ENCODE assay signal across 21 cellular contexts in genomic region chr5:172586118-172587060, GRCh38. TPM values are rescaled to one million over a fixed set of nuclear protein-coding genes. Genes with fewer than 3 reads are reported as not detected.
A peak's percentile ranks its signal among the peaks of the same experiment; 100 is the strongest.
DNase-seq lines count a peak whose midpoint lies in the region; ATAC-seq and TF ChIP-seq lines count a peak whose summit lies in the region.
"Had no signal": no experiment of that assay in that cellular context is flagged by ENCODE, and none has a peak within 500 bp of the region (broad histone marks: within the 10 kb centered on the region; RNA-seq: fewer than 3 reads in every experiment).

No MANE protein-coding gene starts in this region.

- H3K4me3 ChIP-seq in heart right ventricle (no peak overlapping the region), lung (no peak overlapping the region), transverse colon (no peak overlapping the region)
- H3K4me3 ChIP-seq: breast epithelium, pancreas had no signal

- no peak for TF ChIP-seq CTCF in heart right ventricle (IDR thresholded peaks at IDR 0.05)
- TF ChIP-seq CTCF in lung (IDR thresholded peaks at IDR 0.05; ENCODE audit: control extremely low read depth, extremely low read depth): no peak
- no peak for TF ChIP-seq CTCF in transverse colon (IDR thresholded peaks at IDR 0.05)

- no peak overlapping the region for H3K4me3 Mint-ChIP-seq in activated CD8-positive, alpha-beta T cell treated with anti-CD3 and anti-CD28 coated beads, Interleukin-2, amount 10 ng/mL, durations not matched to agents 7 days and 5 days
- H3K4me3 Mint-ChIP-seq: CD4-positive, CD25-positive, alpha-beta regulatory T cell; immature natural killer cell; naive thymus-derived CD4-positive, alpha-beta T cell had no signal

- ATAC-seq in heart right ventricle (peak in 4 of 8 donors; percentile 5 to 39 (median 12)), lung (ENCODE audit: insufficient read depth, low FRiP score) (no peak), GM18520 (IDR thresholded peaks at IDR 0.05; ENCODE audit: unreplicated experiment) (no peak), HG03457 (IDR thresholded peaks at IDR 0.05; ENCODE audit: unreplicated experiment) (no peak)
- ATAC-seq in activated CD8-positive, alpha-beta T cell treated with anti-CD3 and anti-CD28 coated beads, Interleukin-2, amount 10 ng/mL, durations not matched to agents 7 days and 5 days: no peak
- ATAC-seq: naive thymus-derived CD4-positive, alpha-beta T cell; pancreas had no signal

- CTCF ChIA-PET in activated CD8-positive, alpha-beta T cell treated with anti-CD3 and anti-CD28 coated beads, Interleukin-2, amount 10 ng/mL, durations not matched to agents 7 days and 5 days (lab: Charles Lee): no interaction called here

- H3K36me3 Mint-ChIP-seq in activated CD8-positive, alpha-beta T cell treated with anti-CD3 and anti-CD28 coated beads, Interleukin-2, amount 10 ng/mL, durations not matched to agents 7 days and 5 days (ENCODE audit: low read depth): no peaks in the 10 kb centered on the region
- H3K36me3 Mint-ChIP-seq: CD4-positive, CD25-positive, alpha-beta regulatory T cell; immature natural killer cell; naive thymus-derived CD4-positive, alpha-beta T cell had no signal

- no peak for TF ChIP-seq EP300 in transverse colon (IDR thresholded peaks at IDR 0.05; ENCODE audit: low read depth)

- H3K4me1 ChIP-seq in heart right ventricle (peaks cover 18 to 69% (median 56%) of the 10 kb centered on the region in 9 donors), lung (ENCODE audit: control insufficient read depth in 2 of 2, insufficient read depth in 2 of 2, low read length in 2 of 2) (peaks cover 3 to 11% of the 10 kb centered on the region in 2 donors), transverse colon (peaks cover 0 to 17% (median 5%) of the 10 kb centered on the region in 4 donors)
- H3K4me1 ChIP-seq: breast epithelium, pancreas had no signal

- POLR2A ChIA-PET in activated CD8-positive, alpha-beta T cell treated with anti-CD3 and anti-CD28 coated beads, Interleukin-2, amount 10 ng/mL, durations not matched to agents 7 days and 5 days (lab: Charles Lee): no interaction called here

- in situ Hi-C loops in transverse colon (cut with MboI; ENCODE audit: low pct_ligation_motif_present in 1 of 4, low pct_unique_long_range_greater_than_20kb in 1 of 4, low sequenced_read_pairs in 3 of 4): no loop called here

- no peak for TF ChIP-seq POLR2A in transverse colon (IDR thresholded peaks at IDR 0.05)

- no peaks in the 10 kb centered on the region for H3K4me1 Mint-ChIP-seq in activated CD8-positive, alpha-beta T cell treated with anti-CD3 and anti-CD28 coated beads, Interleukin-2, amount 10 ng/mL, durations not matched to agents 7 days and 5 days (ENCODE audit: low read depth)
- H3K4me1 Mint-ChIP-seq: CD4-positive, CD25-positive, alpha-beta regulatory T cell; immature natural killer cell; naive thymus-derived CD4-positive, alpha-beta T cell had no signal

- no peaks in the 10 kb centered on the region for H3K9me3 ChIP-seq in heart right ventricle
- no peaks in the 10 kb centered on the region for H3K9me3 ChIP-seq in lung (ENCODE audit: control insufficient read depth in 2 of 2, insufficient read depth in 1 of 2, low read length in 1 of 2)
- no peaks in the 10 kb centered on the region for H3K9me3 ChIP-seq in transverse colon
- H3K9me3 ChIP-seq: breast epithelium, pancreas had no signal

- H3K27me3 ChIP-seq in heart right ventricle: no peaks in the 10 kb centered on the region
- H3K27me3 ChIP-seq in lung (ENCODE audit: control insufficient read depth, insufficient read depth): no peaks in the 10 kb centered on the region
- no peaks in the 10 kb centered on the region for H3K27me3 ChIP-seq in transverse colon
- H3K27me3 ChIP-seq: breast epithelium, pancreas had no signal

- intact Hi-C loops in heart right ventricle (cut with DNase I): loop anchor here in 4 of 10 donors (5.0 to 10.0 kb wide), 5 partner anchors 56 to 178 kb away; partner anchors contain the start of gene NEURL1B (in 1 of the 4)
- intact Hi-C loops in transverse colon (cut with DNase I; ENCODE audit: low total_unique reads): no loop called here

- 50 to 52% methylated on average over 22 of the region's 22 CpGs for WGBS in heart right ventricle, 2 donors
- 57 to 68% methylated on average over 22 of the region's 22 CpGs for WGBS in lung, 2 donors
- 27 to 51% methylated on average over 5 to 22 of the region's 22 CpGs for WGBS in transverse colon (ENCODE audit: low coverage in 1 of 2), 2 donors

- H3K27ac Mint-ChIP-seq in activated CD8-positive, alpha-beta T cell treated with anti-CD3 and anti-CD28 coated beads, Interleukin-2, amount 10 ng/mL, durations not matched to agents 7 days and 5 days: no peak overlapping the region
- H3K27ac Mint-ChIP-seq: activated T-helper 2 cell treated with anti-CD3 and anti-CD28 coated beads, Interferon-gamma antibody, Interleukin-2, Interleukin-4, amounts not matched to agents 10 μg/mL and 5 μg/mL and 100 μg/mL, durations not matched to agents 14 hours and 24 hours and 36 hours; CD4-positive, CD25-positive, alpha-beta regulatory T cell; immature natural killer cell; naive thymus-derived CD4-positive, alpha-beta T cell had no signal

- no peaks in the 10 kb centered on the region for H3K36me3 ChIP-seq in heart right ventricle
- H3K36me3 ChIP-seq in lung (ENCODE audit: control insufficient read depth in 2 of 2, insufficient read depth in 2 of 2, low read length in 2 of 2): no peaks in the 10 kb centered on the region
- no peaks in the 10 kb centered on the region for H3K36me3 ChIP-seq in transverse colon
- H3K36me3 ChIP-seq: breast epithelium, pancreas had no signal

- DNase-seq in NCI-H524 (lab: John Stamatoyannopoulos, UW): peak; percentile 83 to 93
- no peak for DNase-seq in heart right ventricle
- no peak for DNase-seq in lung (ENCODE audit: low spot score)
- DNase-seq in transverse colon: peak; percentile 36
- no peak for DNase-seq in NCI-H510A treated with DMSO at 0.1 percent for 48 hours (lab: John Stamatoyannopoulos, UW)
- no peak for DNase-seq in activated CD8-positive, alpha-beta T cell treated with anti-CD3 and anti-CD28 coated beads, Interleukin-2, amount 10 ng/mL, durations not matched to agents 7 days and 5 days
- DNase-seq: activated CD4-positive, alpha-beta T cell treated with anti-CD3 and anti-CD28 coated beads for 48 hours; CD4-positive, CD25-positive, alpha-beta regulatory T cell; foreskin melanocyte; immature natural killer cell; KG1; naive thymus-derived CD4-positive, alpha-beta T cell; NCI-H1930; NCI-H446 treated with DMSO at 0.1 percent for 48 hours; SW 1271 had no signal

- H3K9me3 Mint-ChIP-seq in activated CD8-positive, alpha-beta T cell treated with anti-CD3 and anti-CD28 coated beads, Interleukin-2, amount 10 ng/mL, durations not matched to agents 7 days and 5 days (ENCODE audit: insufficient read depth): no peaks in the 10 kb centered on the region
- H3K9me3 Mint-ChIP-seq: activated T-helper 2 cell treated with anti-CD3 and anti-CD28 coated beads, Interferon-gamma antibody, Interleukin-2, Interleukin-4, amounts not matched to agents 10 μg/mL and 5 μg/mL and 100 μg/mL, durations not matched to agents 14 hours and 24 hours and 36 hours; CD4-positive, CD25-positive, alpha-beta regulatory T cell; immature natural killer cell had no signal

- peak overlapping the region; percentile 15 to 95 (median 86) for H3K27ac ChIP-seq in heart right ventricle
- peak overlapping the region; percentile 14 to 52 for H3K27ac ChIP-seq in lung (ENCODE audit: low read depth in 1 of 2, low read length in 1 of 2)
- peak overlapping the region in 2 of 4 donors; percentile 14 to 23 for H3K27ac ChIP-seq in transverse colon
- H3K27ac ChIP-seq: epithelial cell of prostate, pancreas had no signal

- H3K27me3 Mint-ChIP-seq in activated CD8-positive, alpha-beta T cell treated with anti-CD3 and anti-CD28 coated beads, Interleukin-2, amount 10 ng/mL, durations not matched to agents 7 days and 5 days (ENCODE audit: low read depth): no peaks in the 10 kb centered on the region

RNA-seq across cellular contexts. Expression of gene NEURL1B, which starts 54.7 kb away (rescaled TPM):
- total RNA-seq in heart right ventricle: 10 to 100 TPM; 14.4 to 45.8 (median 21.6) TPM
- 10 to 100 TPM; 16.7 to 29.1 TPM for polyA plus RNA-seq in heart right ventricle
- 10 to 100 TPM; 17.5 to 26.4 TPM for total RNA-seq in lung
- 1 to 10 TPM; 5.1 to 6.0 TPM for polyA plus RNA-seq in lung
- total RNA-seq in transverse colon: 100 to 1,000 TPM in 2 of 4 donors, 10 to 100 TPM in 2; 74.6 to 168 (median 94.5) TPM
- total RNA-seq in activated CD8-positive, alpha-beta T cell treated with anti-CD3 and anti-CD28 coated beads, Interleukin-2, amount 10 ng/mL, durations not matched to agents 7 days and 5 days: 1 to 10 TPM; 3.9 to 4.2 TPM
- polyA plus RNA-seq: CD4-positive, CD25-positive, alpha-beta regulatory T cell had no signal

Comparison
In these comparisons a context has a peak if more than half of its experiments do, and no peak if none do; other contexts are left out.
1. DNase-seq: peak in NCI-H524 (2 of 2) and transverse colon (single experiment); none in heart right ventricle (0 of 2), lung (single experiment), NCI-H510A treated with DMSO at 0.1 percent for 48 hours (single experiment) and activated CD8-positive, alpha-beta T cell treated with anti-CD3 and anti-CD28 coated beads, Interleukin-2, amount 10 ng/mL, durations not matched to agents 7 days and 5 days (single experiment).